ENCODE assay signal across 21 cellular contexts in genomic region chr3:57094606-57095005, GRCh38. TPM values are rescaled to one million over a fixed set of nuclear protein-coding genes. Genes with fewer than 3 reads are reported as not detected.
DNase-seq lines count a peak whose midpoint lies in the region; ATAC-seq and TF ChIP-seq lines count a peak whose summit lies in the region.
"Had no signal": no experiment of that assay in that cellular context is flagged by ENCODE, and none has a peak within 500 bp of the region (broad histone marks: within the 10 kb centered on the region; RNA-seq: fewer than 3 reads in every experiment).

No MANE protein-coding gene starts in this region.

- H2AFZ ChIP-seq in OCI-LY7 (ENCODE audit: low read length), result peak overlapping the region; percentile 7; the same call in 1 of the 2 replicates

- WGBS in tibial nerve, 2 donors, result 58 to 71% methylated on average over 4 of the region's 4 CpGs

- no peak overlapping the region for H3K4me2 ChIP-seq in OCI-LY7 (ENCODE audit: low read length)

- H3K79me2 ChIP-seq in OCI-LY7 (ENCODE audit: insufficient read depth, low read depth, low read length), result no peaks in the 10 kb centered on the region

- TF ChIP-seq CTCF in left ventricle myocardium inferior (IDR thresholded peaks at IDR 0.05; ENCODE audit: borderline replicate concordance) (no peak), OCI-LY7 (conservative IDR thresholded peaks at IDR 0.05; ENCODE audit: low read length) (no peak), uterus (IDR thresholded peaks at IDR 0.05) (no peak), tibial nerve (IDR thresholded peaks at IDR 0.05) (no peak)

- no peak for DNase-seq in left ventricle myocardium inferior
- no peak for DNase-seq in cardiac septum (ENCODE audit: low spot score)
- DNase-seq in OCI-LY7 (ENCODE audit: low spot score), result no peak
- peak; percentile 47 for DNase-seq in fibroblast of the conjunctiva (ENCODE audit: low read depth)
- no peak for DNase-seq in uterus
- no peak for DNase-seq in tibial nerve (ENCODE audit: low spot score in 2 of 2)
- DNase-seq in OCI-M1 (lab: John Stamatoyannopoulos, UW), result no peak
- DNase-seq: activated CD4-positive, alpha-beta T cell treated with anti-CD3 and anti-CD28 coated beads, Interleukin-2, amount 10 ng/mL, durations not matched to agents 7 days and 5 days; activated T-cell treated with anti-CD3 and anti-CD28 coated beads for 4 hours; Caco-2; effector memory CD8-positive, alpha-beta T cell; H7; naive thymus-derived CD8-positive, alpha-beta T cell; NCI-H146; NCI-H510A; psoas muscle had no signal

- H3K9me3 ChIP-seq in left ventricle myocardium inferior (replicated peaks) (no peaks in the 10 kb centered on the region), OCI-LY7 (ENCODE audit: low read length) (no peaks in the 10 kb centered on the region), uterus (no peaks in the 10 kb centered on the region), tibial nerve (no peaks in the 10 kb centered on the region)
- H3K9me3 ChIP-seq: Caco-2, gastroesophageal sphincter, psoas muscle had no signal

- no peaks in the 10 kb centered on the region for H4K20me1 ChIP-seq in OCI-LY7 (ENCODE audit: insufficient read depth, low read length)

- no TSS peak for BruUV-seq in OCI-LY7 (replicated peaks; lab: Mats Ljungman, UMichigan)

- intact Hi-C loops in left ventricle myocardium inferior (cut with micrococcal nuclease) (loop anchor here (10.0 kb wide), 1 partner anchor 100 kb away; no protein-coding TSS in a partner anchor), cardiac septum (cut with DNase I) (loop anchor here (5.0 kb wide), 2 partner anchors 97 to 133 kb away; partner anchors contain the start of gene APPL1), OCI-LY7 (cut with micrococcal nuclease; ENCODE audit: unreplicated experiment) (no loop called here), uterus (cut with DNase I; ENCODE audit: low total_unique reads) (loop anchor here (5.0 kb wide), 1 partner anchor 128 kb away; no protein-coding TSS in a partner anchor)

- H3K4me3 ChIP-seq in left ventricle myocardium inferior (no peak overlapping the region), OCI-LY7 (ENCODE audit: low read depth, low read length, poor library complexity, severe bottlenecking) (no peak overlapping the region), uterus (no peak overlapping the region), tibial nerve (no peak overlapping the region)
- H3K4me3 ChIP-seq: cardiac muscle cell, gastroesophageal sphincter, lung, psoas muscle had no signal

- no peaks in the 10 kb centered on the region for H3K27me3 ChIP-seq in left ventricle myocardium inferior (ENCODE audit: low read depth)
- H3K27me3 ChIP-seq in uterus, result no peaks in the 10 kb centered on the region
- no peaks in the 10 kb centered on the region for H3K27me3 ChIP-seq in tibial nerve
- H3K27me3 ChIP-seq: cardiac muscle cell, gastroesophageal sphincter had no signal

- peaks cover 17% of the 10 kb centered on the region for H3K36me3 ChIP-seq in left ventricle myocardium inferior
- H3K36me3 ChIP-seq in OCI-LY7 (ENCODE audit: insufficient read depth, low read length), result no peaks in the 10 kb centered on the region
- no peaks in the 10 kb centered on the region for H3K36me3 ChIP-seq in uterus
- peaks cover 0 to 32% (median 0%) of the 10 kb centered on the region in 3 donors for H3K36me3 ChIP-seq in tibial nerve

- CTCF ChIA-PET in OCI-LY7 (lab: Charles Lee; ENCODE audit: unreplicated experiment), result interaction anchor here (0.6 to 0.8 kb wide), 2 partner anchors 9 to 36 kb away, joined by 3 read pairs; no protein-coding TSS in a partner anchor

- no peak for TF ChIP-seq EP300 in tibial nerve (IDR thresholded peaks at IDR 0.05)

- no peak for ATAC-seq in GM18511 (IDR thresholded peaks at IDR 0.05; ENCODE audit: unreplicated experiment)
- ATAC-seq: activated naive CD4-positive, alpha-beta T cell treated with anti-CD3 and anti-CD28 coated beads, Interleukin-2, amount 50 U/mL, for 72 hours; effector memory CD8-positive, alpha-beta T cell; gastroesophageal sphincter; naive thymus-derived CD8-positive, alpha-beta T cell had no signal

- H3K4me1 ChIP-seq in left ventricle myocardium inferior (peaks cover 17% of the 10 kb centered on the region), OCI-LY7 (ENCODE audit: insufficient read depth, low read length, poor library complexity, severe bottlenecking) (peaks cover 21% of the 10 kb centered on the region), uterus (peaks cover 0 to 3% of the 10 kb centered on the region in 2 donors), tibial nerve (peaks cover 0 to 19% (median 0%) of the 10 kb centered on the region in 4 donors)
- H3K4me1 ChIP-seq: gastroesophageal sphincter had no signal

- H3K27ac ChIP-seq in left ventricle myocardium inferior (replicated peaks) (peak overlapping the region; percentile 10), OCI-LY7 (ENCODE audit: low read depth, low read length, poor library complexity, severe bottlenecking) (no peak overlapping the region), uterus (peak overlapping the region; percentile 39 to 53), tibial nerve (peak overlapping the region in 2 of 4 donors; percentile 18 to 47)
- H3K27ac ChIP-seq: cardiac muscle cell, psoas muscle had no signal

- H3K9me2 ChIP-seq in OCI-LY7 (ENCODE audit: insufficient read depth, low read length), result no peaks in the 10 kb centered on the region

- TF ChIP-seq POLR2A in uterus (IDR thresholded peaks at IDR 0.05) (no peak), tibial nerve (IDR thresholded peaks at IDR 0.05) (no peak)

- POLR2A ChIA-PET in OCI-LY7 (lab: Charles Lee), result interaction anchor here (1.6 kb wide), 1 partner anchor 17 kb away, joined by 6 read pairs; no protein-coding TSS in a partner anchor

RNA-seq across cellular contexts. Expression of gene SPATA12, which starts 34.1 kb away (rescaled TPM):
- total RNA-seq in left ventricle myocardium inferior (not detected), cardiac septum (not detected), OCI-LY7 (2022) (0.13 and 0.20 TPM in 2 replicates), uterus (1 to 10 TPM in 1 of 4 donors, under 1 TPM in 1, not detected in 2; 0.21 to 2.9 TPM), tibial nerve (not detected)
- total RNA-seq in OCI-LY7 (2014; rRNA removed; shearing (Covaris generic)), result not detected in 2 replicates
- total RNA-seq: activated CD4-positive, alpha-beta T cell treated with anti-CD3 and anti-CD28 coated beads, Interleukin-2, amount 10 ng/mL, durations not matched to agents 7 days and 5 days; activated naive CD4-positive, alpha-beta T cell treated with anti-CD3 and anti-CD28 coated beads, Interleukin-2, amount 50 U/mL, for 72 hours; Caco-2; cardiac muscle cell; gastroesophageal sphincter; naive thymus-derived CD8-positive, alpha-beta T cell; psoas muscle had no signal
